ENCODE assay signal across 22 cellular contexts in genomic region chr1:203002951-203003350, GRCh38. TPM values are rescaled to one million over a fixed set of nuclear protein-coding genes. Genes with fewer than 3 reads are reported as not detected.
DNase-seq lines count a peak whose midpoint lies in the region; ATAC-seq and TF ChIP-seq lines count a peak whose summit lies in the region.
"Had no signal": no experiment of that assay in that cellular context is flagged by ENCODE, and none has a peak within 500 bp of the region (broad histone marks: within the 10 kb centered on the region; RNA-seq: fewer than 3 reads in every experiment).

No MANE protein-coding gene starts in this region.

- no peak for ATAC-seq in GM19395 (IDR thresholded peaks at IDR 0.05; ENCODE audit: unreplicated experiment)

- H3K4me3 Mint-ChIP-seq in activated naive CD4-positive, alpha-beta T cell treated with anti-CD3 and anti-CD28 coated beads for 36 hours = no peak overlapping the region
- H3K4me3 Mint-ChIP-seq in activated naive CD4-positive, alpha-beta T cell treated with anti-CD3 and anti-CD28 coated beads, Interleukin-2, amount 10 ng/mL, durations not matched to agents 7 days and 5 days = no peak overlapping the region
- H3K4me3 Mint-ChIP-seq: B cell; CD14-positive monocyte; CD4-positive, alpha-beta memory T cell; HFFc6 had no signal

- H3K36me3 ChIP-seq in GM23248 (ENCODE audit: low read depth) (no peaks in the 10 kb centered on the region), WERI-Rb-1 (peaks cover 4% of the 10 kb centered on the region), testis (ENCODE audit: low read depth, missing control alignments) (no peaks in the 10 kb centered on the region)
- H3K36me3 ChIP-seq: BLaER1 treated with 17β-estradiol and CSF1 and Interleukin-3, amounts not matched to agents 10 nM and 100 nM had no signal

- DNase-seq in activated naive CD4-positive, alpha-beta T cell treated with anti-CD3 and anti-CD28 coated beads for 36 hours = no peak
- no peak for DNase-seq in activated naive CD4-positive, alpha-beta T cell treated with anti-CD3 and anti-CD28 coated beads, Interleukin-2, amount 10 ng/mL, durations not matched to agents 7 days and 5 days
- DNase-seq in GM23248 = no peak
- no peak for DNase-seq in WERI-Rb-1
- DNase-seq in testis = no peak
- DNase-seq in globus pallidus (ENCODE audit: low spot score) = no peak
- no peak for DNase-seq in SW 1271 (lab: John Stamatoyannopoulos, UW)
- DNase-seq: Calu3; CD4-positive, alpha-beta memory T cell; COR-L47; DMS53; DMS79 treated with DMSO at 0.1 percent for 48 hours; GF-D8; GOT3; H7; HCEC 1CT; HFFc6 had no signal

- no peak for TF ChIP-seq POLR2A in testis (IDR thresholded peaks at IDR 0.05)

- no peaks in the 10 kb centered on the region for H3K36me3 Mint-ChIP-seq in activated naive CD4-positive, alpha-beta T cell treated with anti-CD3 and anti-CD28 coated beads for 36 hours (ENCODE audit: low read depth)
- no peaks in the 10 kb centered on the region for H3K36me3 Mint-ChIP-seq in activated naive CD4-positive, alpha-beta T cell treated with anti-CD3 and anti-CD28 coated beads, Interleukin-2, amount 10 ng/mL, durations not matched to agents 7 days and 5 days
- H3K36me3 Mint-ChIP-seq: CD14-positive monocyte had no signal

- H3K27ac Mint-ChIP-seq in activated naive CD4-positive, alpha-beta T cell treated with anti-CD3 and anti-CD28 coated beads for 36 hours = peak overlapping the region; percentile 12
- H3K27ac Mint-ChIP-seq in activated naive CD4-positive, alpha-beta T cell treated with anti-CD3 and anti-CD28 coated beads, Interleukin-2, amount 10 ng/mL, durations not matched to agents 7 days and 5 days = no peak overlapping the region
- H3K27ac Mint-ChIP-seq: B cell; CD14-positive monocyte; CD4-positive, alpha-beta memory T cell; HFFc6 had no signal

- no peaks in the 10 kb centered on the region for H3K9me3 Mint-ChIP-seq in activated naive CD4-positive, alpha-beta T cell treated with anti-CD3 and anti-CD28 coated beads for 36 hours
- H3K9me3 Mint-ChIP-seq in activated naive CD4-positive, alpha-beta T cell treated with anti-CD3 and anti-CD28 coated beads, Interleukin-2, amount 10 ng/mL, durations not matched to agents 7 days and 5 days = no peaks in the 10 kb centered on the region
- H3K9me3 Mint-ChIP-seq: HFFc6 had no signal

- in situ Hi-C loops in GM23248 (cut with MboI) = no loop called here

- CTCF ChIA-PET in activated naive CD4-positive, alpha-beta T cell treated with anti-CD3 and anti-CD28 coated beads for 36 hours (lab: Charles Lee) = no interaction called here
- CTCF ChIA-PET in activated naive CD4-positive, alpha-beta T cell treated with anti-CD3 and anti-CD28 coated beads, Interleukin-2, amount 10 ng/mL, durations not matched to agents 7 days and 5 days (lab: Charles Lee) = interaction anchor here (0.7 kb wide), 1 partner anchor 272 kb away, joined by 4 read pairs; no protein-coding TSS in a partner anchor

- peaks cover 9% of the 10 kb centered on the region; the same call in 1 of the 2 replicates for H3F3A ChIP-seq in GM23248 (ENCODE audit: insufficient read depth)

- no peaks in the 10 kb centered on the region for H3K4me1 ChIP-seq in GM23248 (ENCODE audit: insufficient read depth)
- peaks cover 30% of the 10 kb centered on the region for H3K4me1 ChIP-seq in testis

- H3K27me3 Mint-ChIP-seq in activated naive CD4-positive, alpha-beta T cell treated with anti-CD3 and anti-CD28 coated beads for 36 hours (ENCODE audit: low read depth) = peaks cover 6% of the 10 kb centered on the region
- H3K27me3 Mint-ChIP-seq in activated naive CD4-positive, alpha-beta T cell treated with anti-CD3 and anti-CD28 coated beads, Interleukin-2, amount 10 ng/mL, durations not matched to agents 7 days and 5 days = peaks cover 18% of the 10 kb centered on the region
- H3K27me3 Mint-ChIP-seq: B cell had no signal

- H3K9ac ChIP-seq in GM23248 = no peak overlapping the region
- H3K9ac ChIP-seq: BLaER1 treated with 17β-estradiol and CSF1 and Interleukin-3, amounts not matched to agents 10 nM and 100 nM had no signal

- peaks cover 13% of the 10 kb centered on the region for H3K4me1 Mint-ChIP-seq in activated naive CD4-positive, alpha-beta T cell treated with anti-CD3 and anti-CD28 coated beads for 36 hours (ENCODE audit: low read depth)
- H3K4me1 Mint-ChIP-seq in activated naive CD4-positive, alpha-beta T cell treated with anti-CD3 and anti-CD28 coated beads, Interleukin-2, amount 10 ng/mL, durations not matched to agents 7 days and 5 days = peaks cover 27% of the 10 kb centered on the region

- no peaks in the 10 kb centered on the region for H3K9me2 ChIP-seq in GM23248 (ENCODE audit: insufficient read depth)

- no peak overlapping the region for H3K4me2 ChIP-seq in GM23248 (ENCODE audit: unreplicated experiment)

- WGBS in GM23248 (ENCODE audit: low coverage in 1 of 2, low lambda C conversion rate in 2 of 2, missing lambda C conversion rate in 2 of 2), 2 experiments = 81 to 90% methylated on average over 1 of the region's 1 CpG
- WGBS in testis, 2 donors = 76 to 92% methylated on average over 1 of the region's 1 CpG

- intact Hi-C loops in activated naive CD4-positive, alpha-beta T cell treated with anti-CD3 and anti-CD28 coated beads for 36 hours (cut with micrococcal nuclease) = no loop called here
- intact Hi-C loops in testis (cut with DNase I; ENCODE audit: low total_unique reads) = no loop called here

- H3K79me2 ChIP-seq in GM23248 (ENCODE audit: insufficient read depth) = peaks cover 3% of the 10 kb centered on the region

- no peak for TF ChIP-seq CTCF in WERI-Rb-1 (IDR thresholded peaks at IDR 0.05; ENCODE audit: low read depth, low read length)
- TF ChIP-seq CTCF in testis (IDR thresholded peaks at IDR 0.05) = no peak

- H3K4me3 ChIP-seq in GM23248 = no peak overlapping the region
- H3K4me3 ChIP-seq in WERI-Rb-1 (ENCODE audit: low read depth, low read length) = no peak overlapping the region
- H3K4me3 ChIP-seq in testis = no peak overlapping the region
- H3K4me3 ChIP-seq: BLaER1 treated with 17β-estradiol and CSF1 and Interleukin-3, amounts not matched to agents 10 nM and 100 nM had no signal

- H4K20me1 ChIP-seq in GM23248 (ENCODE audit: insufficient read depth) = no peaks in the 10 kb centered on the region

- H3K27me3 ChIP-seq in GM23248 (replicated peaks; ENCODE audit: insufficient read depth) = 0 out of 2 replicates have a peak, but pooled peaks cover 1% of the 10 kb centered on the region
- H3K27me3 ChIP-seq in WERI-Rb-1 (ENCODE audit: insufficient read depth, low read depth, severe bottlenecking) = no peaks in the 10 kb centered on the region
- H3K27me3 ChIP-seq in testis = no peaks in the 10 kb centered on the region
- H3K27me3 ChIP-seq: BLaER1 treated with 17β-estradiol and CSF1 and Interleukin-3, amounts not matched to agents 10 nM and 100 nM had no signal

- no peak overlapping the region for H3K27ac ChIP-seq in GM23248
- peak overlapping the region; percentile 17 for H3K27ac ChIP-seq in WERI-Rb-1
- peak overlapping the region; percentile 71 to 76 for H3K27ac ChIP-seq in testis
- H3K27ac ChIP-seq: 22Rv1 had no signal

- peak overlapping the region; percentile 26 for H2AFZ ChIP-seq in GM23248

- H3K9me3 ChIP-seq in GM23248 (ENCODE audit: low read depth) = no peaks in the 10 kb centered on the region
- no peaks in the 10 kb centered on the region for H3K9me3 ChIP-seq in WERI-Rb-1 (ENCODE audit: severe bottlenecking)
- H3K9me3 ChIP-seq in testis = no peaks in the 10 kb centered on the region
- H3K9me3 ChIP-seq: BLaER1 treated with 17β-estradiol and CSF1 and Interleukin-3, amounts not matched to agents 10 nM and 100 nM had no signal

RNA-seq across cellular contexts. Expression of gene TMEM183A, which starts 4.2 kb away (rescaled TPM):
- 10 to 100 TPM; 80.3 to 90.6 TPM for total RNA-seq in activated naive CD4-positive, alpha-beta T cell treated with anti-CD3 and anti-CD28 coated beads for 36 hours
- 92.7 and 111 TPM in 2 replicates for total RNA-seq in GM23248 (2014; rRNA removed; shearing (Covaris generic))
- 57.3 TPM in 2 replicates for polyA plus RNA-seq in GM23248 (2016; fragmentation: Nextera tagmentation; extraction: Ambion mirVana)
- 100 to 1,000 TPM; 129 to 135 TPM for total RNA-seq in testis
- 114 TPM for polyA plus RNA-seq in testis (ENCODE audit: insufficient read depth, low read depth, low replicate concordance)

RNA-seq across cellular contexts. Expression of gene PPFIA4, which starts 23.3 kb away (rescaled TPM):
- 1 to 10 TPM; 4.5 to 6.5 TPM for total RNA-seq in activated naive CD4-positive, alpha-beta T cell treated with anti-CD3 and anti-CD28 coated beads for 36 hours
- 13.6 and 16.1 TPM in 2 replicates for total RNA-seq in GM23248 (2014; rRNA removed; shearing (Covaris generic))
- polyA plus RNA-seq in GM23248 (2016; fragmentation: Nextera tagmentation; extraction: Ambion mirVana) (3.2 and 4.9 TPM in 2 replicates), testis (ENCODE audit: insufficient read depth, low read depth, low replicate concordance) (6.6 TPM)
- total RNA-seq in testis = 10 to 100 TPM; 27.2 to 33.1 TPM
- polyA plus RNA-seq: CD4-positive, alpha-beta memory T cell had no signal

RNA-seq across cellular contexts. Expression of gene CYB5R1, which starts 35.9 kb away (rescaled TPM):
- total RNA-seq in activated naive CD4-positive, alpha-beta T cell treated with anti-CD3 and anti-CD28 coated beads for 36 hours = 10 to 100 TPM; 13.5 to 14.1 TPM
- total RNA-seq in GM23248 (2014; rRNA removed; shearing (Covaris generic)) = 28.7 and 32.9 TPM in 2 replicates
- polyA plus RNA-seq in GM23248 (2016; fragmentation: Nextera tagmentation; extraction: Ambion mirVana) (40.7 and 45.9 TPM in 2 replicates), testis (ENCODE audit: insufficient read depth, low read depth, low replicate concordance) (145 TPM)
- 100 to 1,000 TPM; 191 to 281 TPM for total RNA-seq in testis

RNA-seq across cellular contexts. Expression of gene ADIPOR1, which starts 44.8 kb away (rescaled TPM):
- total RNA-seq in activated naive CD4-positive, alpha-beta T cell treated with anti-CD3 and anti-CD28 coated beads for 36 hours = 10 to 100 TPM; 75.5 to 77.0 TPM
- 83.2 and 101 TPM in 2 replicates for total RNA-seq in GM23248 (2014; rRNA removed; shearing (Covaris generic))
- polyA plus RNA-seq in GM23248 (2016; fragmentation: Nextera tagmentation; extraction: Ambion mirVana) = 110 and 111 TPM in 2 replicates
- total RNA-seq in testis = 100 to 1,000 TPM; 157 to 164 TPM
- polyA plus RNA-seq in testis (ENCODE audit: insufficient read depth, low read depth, low replicate concordance) = 114 TPM
